8 cellular contexts compared by ENCODE assay signal in genomic region chrX:40646489-40647306, GRCh38. TPM values are rescaled to one million over a fixed set of nuclear protein-coding genes. Genes with fewer than 3 reads are reported as not detected.
DNase-seq lines count a peak whose midpoint lies in the region; ATAC-seq and TF ChIP-seq lines count a peak whose summit lies in the region.

No MANE protein-coding gene starts in this region.

- 0 to 12% methylated on average over 1 to 32 of the region's 33 CpGs for WGBS in transverse colon (ENCODE audit: low coverage in 1 of 2), 2 donors

- no peak for TF ChIP-seq CTCF in GM13976 (IDR thresholded peaks at IDR 0.05; ENCODE audit: borderline replicate concordance, control extremely low read depth, extremely low read depth, insufficient read depth, missing control alignments)
- TF ChIP-seq CTCF in transverse colon (IDR thresholded peaks at IDR 0.05): no peak

- peak overlapping the region; percentile 89 to 98 (median 96) for H3K27ac ChIP-seq in transverse colon

- in situ Hi-C loops in GM13976 (cut with MboI; ENCODE audit: low sequenced_read_pairs, unreplicated experiment): loop anchor here (10.0 kb wide), 1 partner anchor 102 kb away; no protein-coding TSS in a partner anchor
- in situ Hi-C loops in transverse colon (cut with MboI; ENCODE audit: low pct_ligation_motif_present in 1 of 4, low pct_unique_long_range_greater_than_20kb in 1 of 4, low sequenced_read_pairs in 3 of 4): no loop called here

- no peaks in the 10 kb centered on the region for H3K9me3 ChIP-seq in mucosa of stomach (ENCODE audit: control insufficient read depth, low read length)
- H3K9me3 ChIP-seq in transverse colon: no peaks in the 10 kb centered on the region

- no peak for TF ChIP-seq EP300 in transverse colon (IDR thresholded peaks at IDR 0.05; ENCODE audit: low read depth)

- no peaks in the 10 kb centered on the region for H3K27me3 ChIP-seq in mucosa of stomach (ENCODE audit: control insufficient read depth, insufficient read depth, low read length)
- H3K27me3 ChIP-seq in transverse colon: no peaks in the 10 kb centered on the region

- intact Hi-C loops in transverse colon (cut with DNase I; ENCODE audit: low total_unique reads): loop anchor here (10.0 kb wide), 1 partner anchor 478 kb away; no protein-coding TSS in a partner anchor

- peak; percentile 58 for DNase-seq in GM13976 (ENCODE audit: low spot score)
- DNase-seq in NCI-H2171 treated with DMSO at 0.1 percent for 48 hours (lab: John Stamatoyannopoulos, UW): peak; percentile 44
- DNase-seq in activated T-cell treated with anti-CD3 and anti-CD28 coated beads for 48 hours (ENCODE audit: low read depth): peak; percentile 12
- peak; percentile 56 for DNase-seq in transverse colon
- no peak for DNase-seq in inferior parietal cortex (ENCODE audit: extremely low spot score)

- ATAC-seq in HG02623 (IDR thresholded peaks at IDR 0.05; ENCODE audit: unreplicated experiment) (peak; percentile 23), esophagus mucosa (peak; percentile 24)

- H3K4me1 ChIP-seq in mucosa of stomach (ENCODE audit: control insufficient read depth, insufficient read depth, low read length) (peaks cover 4% of the 10 kb centered on the region), transverse colon (peaks cover 0 to 26% (median 21%) of the 10 kb centered on the region in 4 donors)

- H3K4me3 ChIP-seq in mucosa of stomach (ENCODE audit: low read length): peak overlapping the region; percentile 56
- peak overlapping the region; percentile 26 to 94 (median 91) for H3K4me3 ChIP-seq in transverse colon

- H3K9ac ChIP-seq in mucosa of stomach (ENCODE audit: low read length): peak overlapping the region; percentile 67

- H3K36me3 ChIP-seq in mucosa of stomach (ENCODE audit: control insufficient read depth, insufficient read depth, low read length) (no peaks in the 10 kb centered on the region), transverse colon (no peaks in the 10 kb centered on the region)

- no peak for TF ChIP-seq POLR2A in transverse colon (IDR thresholded peaks at IDR 0.05)

RNA-seq across cellular contexts. Expression of gene CXorf38, which starts 0.7 kb away (rescaled TPM):
- total RNA-seq in esophagus mucosa (6.0 TPM), transverse colon (10 to 100 TPM in 3 of 4 donors, 1 to 10 TPM in 1; 5.4 to 18.6 (median 12.1) TPM)

RNA-seq across cellular contexts. Expression of gene MPC1L, which starts 23.5 kb away (rescaled TPM):
- total RNA-seq in esophagus mucosa: not detected
- not detected for total RNA-seq in transverse colon
